ENCODE assay signal across 27 cellular contexts in genomic region chr5:134539732-134540131, GRCh38. TPM values are rescaled to one million over a fixed set of nuclear protein-coding genes. Genes with fewer than 3 reads are reported as not detected.
DNase-seq lines count a peak whose midpoint lies in the region; ATAC-seq and TF ChIP-seq lines count a peak whose summit lies in the region.
"Had no signal": no experiment of that assay in that cellular context is flagged by ENCODE, and none has a peak within 500 bp of the region (broad histone marks: within the 10 kb centered on the region; RNA-seq: fewer than 3 reads in every experiment).

No MANE protein-coding gene starts in this region.

- H3K36me3 ChIP-seq in neuronal stem cell (replicated peaks in 1 of 2; ENCODE audit: control insufficient read depth in 2 of 2, insufficient read depth in 2 of 2, low read length in 2 of 2) = no peaks in the 10 kb centered on the region

- H3K14ac ChIP-seq in H9 (ENCODE audit: insufficient read depth, low read length) = no peak overlapping the region
- H3K14ac ChIP-seq in neuronal stem cell (ENCODE audit: low read length) = no peak overlapping the region

- ATAC-seq in WTC11 (peak; percentile 93), HG03139 (IDR thresholded peaks at IDR 0.05; ENCODE audit: unreplicated experiment) (no peak), esophagus mucosa (no peak)
- ATAC-seq: lower lobe of right lung, SK-N-SH treated with all-trans-retinoic acid at 6 μM for 48 hours, upper lobe of right lung had no signal

- H3K23ac ChIP-seq in H9 (ENCODE audit: insufficient read length, low read depth, low read length) (no peak overlapping the region), neuronal stem cell (ENCODE audit: low read depth, low read length, poor library complexity) (no peak overlapping the region)

- no peak overlapping the region for H3K4me3 ChIP-seq in neuronal stem cell (ENCODE audit: low read length in 2 of 2)
- H3K4me3 ChIP-seq: hepatocyte, lower lobe of right lung, upper lobe of right lung had no signal

- H3K27me3 ChIP-seq in H9 (ENCODE audit: insufficient read depth, low read length) = no peaks in the 10 kb centered on the region
- H3K27me3 ChIP-seq in neuronal stem cell (ENCODE audit: control insufficient read depth in 3 of 3, insufficient read depth in 3 of 3, low read depth in 1 of 3, low read length in 3 of 3) = peaks cover 0 to 1% (median 0%) of the 10 kb centered on the region in 3 experiments
- H3K27me3 ChIP-seq: hepatocyte, upper lobe of right lung had no signal

- H2BK5ac ChIP-seq in H9 (ENCODE audit: insufficient read length, low read length) (no peak overlapping the region), neuronal stem cell (ENCODE audit: low read length) (no peak overlapping the region)

- H3K4ac ChIP-seq in H9 (ENCODE audit: low read depth, low read length) = no peak overlapping the region
- no peak overlapping the region for H3K4ac ChIP-seq in neuronal stem cell (ENCODE audit: low read length)

- H4K91ac ChIP-seq in H9 (ENCODE audit: insufficient read length, low read depth, low read length) (no peak overlapping the region), neuronal stem cell (ENCODE audit: low read depth, low read length, poor library complexity) (no peak overlapping the region)

- no peak overlapping the region for H2BK15ac ChIP-seq in H9 (ENCODE audit: low read depth, low read length)
- H2BK15ac ChIP-seq in neuronal stem cell (ENCODE audit: low read length) = no peak overlapping the region

- H3K4me1 ChIP-seq in H9 (ENCODE audit: insufficient read depth, low read length) (peaks cover 4% of the 10 kb centered on the region; the same call in 1 of the 2 replicates), neuronal stem cell (ENCODE audit: control insufficient read depth in 2 of 2, insufficient read depth in 1 of 2, low read depth in 1 of 2, low read length in 2 of 2) (peaks cover 0 to 8% of the 10 kb centered on the region in 2 donors)

- H3K9ac ChIP-seq in H9 (ENCODE audit: extremely low read depth, insufficient read length, low read length) (no peak overlapping the region), neuronal stem cell (ENCODE audit: low read depth, low read length, poor library complexity) (no peak overlapping the region)

- H2BK120ac ChIP-seq in H9 (ENCODE audit: low read depth, low read length, poor library complexity, severe bottlenecking) (no peak overlapping the region), neuronal stem cell (ENCODE audit: low read depth, low read length) (no peak overlapping the region)

- WGBS in H9 (ENCODE audit: extremely low coverage, insufficient read length, low lambda C conversion rate) = no CpG with 5 or more reads among the region's 2 CpGs
- no CpG with 5 or more reads among the region's 2 CpGs for WGBS in neuronal stem cell (ENCODE audit: extremely low coverage in 2 of 2, insufficient read length in 2 of 2, insufficient replicate concordance in 1 of 2), 2 donors

- H3K79me2 ChIP-seq in H9 (ENCODE audit: insufficient read depth, low read length) = peaks cover 8% of the 10 kb centered on the region; the same call in 1 of the 2 replicates

- H3K23me2 ChIP-seq in H9 (ENCODE audit: insufficient read length, low read depth, low read length, poor library complexity, severe bottlenecking) = no peaks in the 10 kb centered on the region

- no peak overlapping the region for H2BK12ac ChIP-seq in H9 (ENCODE audit: insufficient read length, low read depth, low read length)
- H2BK12ac ChIP-seq in neuronal stem cell (ENCODE audit: low read length) = no peak overlapping the region

- H3K36me3 Mint-ChIP-seq in H9 (ENCODE audit: insufficient read depth in 1 of 3, low read depth in 3 of 3) = peaks cover 16 to 76% (median 44%) of the 10 kb centered on the region in 3 experiments
- H3K36me3 Mint-ChIP-seq in WTC11 = peaks cover 33% of the 10 kb centered on the region

- no peak overlapping the region for H2AK5ac ChIP-seq in H9 (ENCODE audit: insufficient read length, low read length)
- no peak overlapping the region for H2AK5ac ChIP-seq in neuronal stem cell (ENCODE audit: low read depth, low read length)

- no peaks in the 10 kb centered on the region for H3K9me3 Mint-ChIP-seq in H9
- H3K9me3 Mint-ChIP-seq in WTC11 = no peaks in the 10 kb centered on the region
- H3K9me3 Mint-ChIP-seq: brain, neural crest cell had no signal

- H4K20me1 ChIP-seq in H9 (ENCODE audit: control insufficient read depth, insufficient read depth, insufficient read length) = no peaks in the 10 kb centered on the region

- no peak overlapping the region for H3K18ac ChIP-seq in H9 (ENCODE audit: insufficient read length, low read depth, low read length)
- no peak overlapping the region for H3K18ac ChIP-seq in neuronal stem cell (ENCODE audit: low read length)

- no peak overlapping the region for H4K8ac ChIP-seq in H9 (replicated peaks; ENCODE audit: insufficient read length, low read depth, low read length)
- no peak overlapping the region for H4K8ac ChIP-seq in neuronal stem cell (ENCODE audit: low read depth, low read length)

- H2AFZ ChIP-seq in H9 (ENCODE audit: low read length) (no peak overlapping the region), neuronal stem cell (ENCODE audit: low read length) (no peak overlapping the region)
- H2AFZ ChIP-seq: hepatocyte had no signal

- POLR2A ChIA-PET in WTC11 (lab: Charles Lee) = interaction anchor here (0.8 to 1.6 kb wide), 10 partner anchors 12 to 168 kb away, joined by 3 to 13 read pairs (median 5); partner anchors contain the start of genes CDKN2AIPNL, JADE2 and UBE2B

- no peak overlapping the region for H3K27ac ChIP-seq in H9 (ENCODE audit: insufficient read length, low read depth, low read length)
- no peak overlapping the region for H3K27ac ChIP-seq in neuronal stem cell (replicated peaks; ENCODE audit: low read length)
- H3K27ac ChIP-seq: hepatocyte, lower lobe of right lung, upper lobe of right lung, VCaP had no signal

- H3K4me1 Mint-ChIP-seq in H9 = peaks cover 56 to 63% of the 10 kb centered on the region in 2 experiments
- peaks cover 39% of the 10 kb centered on the region for H3K4me1 Mint-ChIP-seq in WTC11

- DNase-seq in D341Med (ENCODE audit: low spot score) (peak; percentile 10), H9 (peak; percentile 96), WTC11 (ENCODE audit: low spot score) (peak; percentile 88), iPS-NIHi11 (ENCODE audit: low spot score) (peak; percentile 85), SKM-1 (lab: John Stamatoyannopoulos, UW; ENCODE audit: unreplicated experiment) (no peak), neuronal stem cell (ENCODE audit: low spot score) (no peak)
- DNase-seq: activated CD4-positive, alpha-beta T cell treated with anti-CD3 and anti-CD28 coated beads, Interleukin-2, amount 50 U/mL, for 1 hour; activated effector memory CD4-positive, alpha-beta T cell treated with anti-CD3 and anti-CD28 coated beads, Interleukin-2, amount 50 U/mL, for 16 hours; COR-L47; DMS79; effector memory CD4-positive, alpha-beta T cell; foreskin melanocyte; lower lobe of right lung; NCI-H1105; NCI-H2029 treated with DMSO at 0.1 percent for 48 hours; NCI-H2227 treated with DMSO at 0.1 percent for 48 hours; OCI-M1; stimulated activated CD4-positive, alpha-beta T cell treated with anti-CD3 and anti-CD28 coated beads, Interleukin-15, amount 100 ng/mL, for 24 hours; upper lobe of right lung had no signal

- no peaks in the 10 kb centered on the region for H3K79me1 ChIP-seq in H9 (ENCODE audit: insufficient read depth, low read depth, low read length, poor library complexity, severe bottlenecking)
- H3K79me1 ChIP-seq in neuronal stem cell (ENCODE audit: low read depth, low read length) = no peaks in the 10 kb centered on the region

- CTCF ChIA-PET in WTC11 (lab: Charles Lee) = interaction anchor here (0.8 to 3.9 kb wide), 11 partner anchors 9 to 543 kb away, joined by 3 to 47 read pairs (median 5); no protein-coding TSS in a partner anchor

- no peak overlapping the region for H3K4me2 ChIP-seq in H9 (ENCODE audit: insufficient read depth, insufficient read length, low read length)
- H3K4me2 ChIP-seq in neuronal stem cell (ENCODE audit: insufficient read depth, low read length, poor library complexity, severe bottlenecking) = no peak overlapping the region
- H3K4me2 ChIP-seq: hepatocyte had no signal

- no peaks in the 10 kb centered on the region for H3K27me3 Mint-ChIP-seq in H9 (ENCODE audit: low read depth)
- no peaks in the 10 kb centered on the region for H3K27me3 Mint-ChIP-seq in WTC11 (ENCODE audit: low read depth)
- H3K27me3 Mint-ChIP-seq: progenitor cell of endocrine pancreas had no signal

- H3K27ac Mint-ChIP-seq in H9 = peak overlapping the region; percentile 98 to 99 (median 98)
- peak overlapping the region; percentile 99 for H3K27ac Mint-ChIP-seq in WTC11
- H3K27ac Mint-ChIP-seq: brain, progenitor cell of endocrine pancreas had no signal

- H3T11ph ChIP-seq in H9 (ENCODE audit: low read length) = no peak overlapping the region

- no peak overlapping the region for H4K5ac ChIP-seq in H9 (ENCODE audit: insufficient read length, low read depth, low read length)

- H3K4me3 Mint-ChIP-seq in H9 (peak overlapping the region; percentile 21 to 50; a peak in 3 of 5 replicates), WTC11 (no peak overlapping the region)
- H3K4me3 Mint-ChIP-seq: brain, neural crest cell had no signal

- no peak overlapping the region for H2BK20ac ChIP-seq in H9 (ENCODE audit: low read depth, low read length, poor library complexity, severe bottlenecking)

- TF ChIP-seq CTCF in H9 (conservative IDR thresholded peaks at IDR 0.05) (no peak), WTC11 (IDR thresholded peaks at IDR 0.05) (no peak)

- H3K56ac ChIP-seq in H9 (ENCODE audit: insufficient read length, low read depth, low read length) = no peak overlapping the region

- H3K9me3 ChIP-seq in H9 (ENCODE audit: control insufficient read depth, low read depth, low read length) (no peaks in the 10 kb centered on the region), neuronal stem cell (replicated peaks in 1 of 2; ENCODE audit: control insufficient read depth in 2 of 2, insufficient read depth in 1 of 2, low read depth in 1 of 2, low read length in 2 of 2) (no peaks in the 10 kb centered on the region)
- H3K9me3 ChIP-seq: lower lobe of right lung, upper lobe of right lung had no signal

TF ChIP-seq in WTC11, 78 proteins besides CTCF, POLR2A, EP300 and RAD21 (continues in another document):
- 0 out of 2 replicates have a peak, but pooled peaks have one; percentile 19 for TF ChIP-seq TP53 (CRISPR knock-in tag; IDR thresholded peaks at IDR 0.05)

RNA-seq across cellular contexts. Expression of gene JADE2, which starts 14.3 kb away (rescaled TPM):
- total RNA-seq in H9 (2021) = 99.7 and 101 TPM in 2 replicates
- total RNA-seq in WTC11 (2021) = 39.4 to 46.2 TPM (median 40.8 TPM) in 3 replicates
- 1.5 TPM for polyA plus RNA-seq in neuronal stem cell (2013, experiment 1 of 2)
- polyA plus RNA-seq in neuronal stem cell (2013, experiment 2 of 2) = 1.3 TPM
- total RNA-seq in esophagus mucosa = 12.9 TPM

Comparison
In these comparisons a context has a peak if more than half of its experiments do, and no peak if none do; other contexts are left out.
1. DNase-seq: peak in D341Med (single experiment), H9 (single experiment), WTC11 (single experiment) and iPS-NIHi11 (single experiment); none in SKM-1 (single experiment) and neuronal stem cell (single experiment).